ENCODE assay signal across 7 cellular contexts in genomic region chr13:25286308-25286968, GRCh38. TPM values are rescaled to one million over a fixed set of nuclear protein-coding genes. Genes with fewer than 3 reads are reported as not detected.
DNase-seq lines count a peak whose midpoint lies in the region; ATAC-seq lines count a peak whose summit lies in the region.

No MANE protein-coding gene starts in this region.

- H3K27me3 ChIP-seq in mucosa of rectum (ENCODE audit: control insufficient read depth in 2 of 2, insufficient read depth in 2 of 2, low read length in 2 of 2), result no peaks in the 10 kb centered on the region

- H3K9ac ChIP-seq in mucosa of rectum (ENCODE audit: low read depth in 1 of 2, low read length in 2 of 2), result peak overlapping the region; percentile 71 to 93

- DNase-seq in GM03348 (ENCODE audit: low spot score) (peak; percentile 61), NCI-H146 (lab: John Stamatoyannopoulos, UW) (peak; percentile 17), GM19238 (ENCODE audit: insufficient read length, low spot score) (no peak)
- peak; percentile 31 to 39 for DNase-seq in activated CD4-positive, alpha-beta T cell treated with anti-CD3 and anti-CD28 coated beads, Interleukin-2, amount 50 U/mL, for 48 hours

- H3K4me3 ChIP-seq in mucosa of rectum (ENCODE audit: low read length in 2 of 2), result peak overlapping the region; percentile 80 to 92

- H3K9me3 ChIP-seq in mucosa of rectum (ENCODE audit: control insufficient read depth in 2 of 2, low read length in 2 of 2), result no peaks in the 10 kb centered on the region

- H3K4me1 ChIP-seq in mucosa of rectum (ENCODE audit: control insufficient read depth in 2 of 2, insufficient read depth in 2 of 2, low read length in 2 of 2), result peaks cover 2 to 13% of the 10 kb centered on the region in 2 donors

- ATAC-seq in GM21825 (IDR thresholded peaks at IDR 0.05; ENCODE audit: unreplicated experiment) (peak; percentile 25), esophagus mucosa (peak; percentile 50)

- H3K36me3 ChIP-seq in mucosa of rectum (ENCODE audit: control insufficient read depth in 2 of 2, insufficient read depth in 2 of 2, low read length in 2 of 2), result no peaks in the 10 kb centered on the region

- peak overlapping the region; percentile 89 to 94 for H3K27ac ChIP-seq in mucosa of rectum (ENCODE audit: low read depth in 2 of 2, low read length in 2 of 2)

RNA-seq across cellular contexts. Expression of gene MTMR6, which starts 0.8 kb away (rescaled TPM):
- total RNA-seq in esophagus mucosa, result 7.4 TPM

RNA-seq across cellular contexts. Expression of gene NUP58, which starts 15.0 kb away (rescaled TPM):
- total RNA-seq in esophagus mucosa, result 27.4 TPM
